Comparison of ENCODE assay signal across 10 cellular contexts in genomic region chr10:121645696-121646095, GRCh38. TPM values are rescaled to one million over a fixed set of nuclear protein-coding genes. Genes with fewer than 3 reads are reported as not detected.
"Had no signal": no experiment of that assay in that cellular context is flagged by ENCODE, and none has a peak within 500 bp of the region (broad histone marks: within the 10 kb centered on the region; RNA-seq: fewer than 3 reads in every experiment).

No MANE protein-coding gene starts in this region.

- H3K9ac ChIP-seq: GM23248 had no signal

- DNase-seq: GM23248, GOT3, H9, KBM-7 had no signal

- H3K27ac ChIP-seq: GM23248, HL-60 had no signal

- H2AFZ ChIP-seq: GM23248 had no signal

- H3K4me3 ChIP-seq: GM23248 had no signal

- ATAC-seq: HCT116, HepG2 had no signal

- FAIRE-seq: H54, HepG2 had no signal

RNA-seq across cellular contexts. Expression of gene FGFR2, which starts 47.5 kb away (rescaled TPM):
- total RNA-seq: GM23248, HT1080 had no signal
- polyA plus RNA-seq: IgD-negative memory B cell had no signal
